ENCODE assay signal across 8 cellular contexts in genomic region chr1:144523661-144524407, GRCh38.
DNase-seq lines count a peak whose midpoint lies in the region; ATAC-seq and TF ChIP-seq lines count a peak whose summit lies in the region.
"Not testable (repeated sequence)": the region's sequence is repeated elsewhere in the genome, so short reads cannot be mapped to it uniquely, and the experiment has no call there.

No MANE protein-coding gene starts in this region.

- not testable (repeated sequence) for TF ChIP-seq CTCF in right lobe of liver (IDR thresholded peaks at IDR 0.05)

- H3K4me1 ChIP-seq in right lobe of liver = not testable (repeated sequence)

- not testable (repeated sequence) for H3K36me3 ChIP-seq in right lobe of liver

- peak; percentile 83 for TF ChIP-seq POLR2A in erythroblast (IDR thresholded peaks at IDR 0.05; ENCODE audit: low read length)
- peak; percentile 22 for TF ChIP-seq POLR2A in right lobe of liver (IDR thresholded peaks at IDR 0.05)

- intact Hi-C loops in right lobe of liver (cut with DNase I) = not testable (repeated sequence)

- ATAC-seq in GM21381 (IDR thresholded peaks at IDR 0.05; ENCODE audit: unreplicated experiment) (peak; percentile 86), HG03439 (IDR thresholded peaks at IDR 0.05; ENCODE audit: unreplicated experiment) (peak; percentile 99), right lobe of liver (peak; percentile 69 to 96 (median 80))

- H3K9me3 ChIP-seq in right lobe of liver = not testable (repeated sequence)

- H3K27me3 ChIP-seq in right lobe of liver = not testable (repeated sequence)

- H3K4me3 ChIP-seq in right lobe of liver = not testable (repeated sequence)

- 9% methylated on average over 4 of the region's 33 CpGs for WGBS in right lobe of liver (ENCODE audit: insufficient coverage, low coverage, low lambda C conversion rate, missing lambda C conversion rate)

- not testable (repeated sequence) for H3K27ac ChIP-seq in right lobe of liver

- DNase-seq in COLO668 (lab: John Stamatoyannopoulos, UW; ENCODE audit: unreplicated experiment) (peak; percentile 10), SHP77 (lab: John Stamatoyannopoulos, UW) (peak; percentile 93 to 94), erythroblast (lab: John Stamatoyannopoulos, UW) (peak in 1 of 2 experiments; percentile 1), right lobe of liver (peak in 1 of 3 donors; percentile 39)
- peak; percentile 62 for DNase-seq in activated effector memory CD4-positive, alpha-beta T cell treated with Interleukin-2 at 50 U/mL for 16 hours
- peak; percentile 65 to 66 for DNase-seq in stimulated activated CD4-positive, alpha-beta T cell treated with anti-CD3 and anti-CD28 coated beads, Interleukin-2, amount 100 ng/mL, for 24 hours
